ENCODE assay signal across 8 cellular contexts in genomic region chr20:5127859-5128409, GRCh38.
DNase-seq lines count a peak whose midpoint lies in the region; ATAC-seq and TF ChIP-seq lines count a peak whose summit lies in the region.

No MANE protein-coding gene starts in this region.

- no peak for TF ChIP-seq CTCF in nephron progenitor cell (IDR thresholded peaks at IDR 0.05)

- H3K27me3 ChIP-seq in BLaER1: no peaks in the 10 kb centered on the region

- H3K4me3 Mint-ChIP-seq in dendritic cell treated with granulocyte-macrophage colony-stimulating factor and Interleukin-4, amounts not matched to agents 40 ng/mL and 50 ng/mL, for 4 days: peak overlapping the region; percentile 97
- peak overlapping the region; percentile 97 for H3K4me3 Mint-ChIP-seq in nephron progenitor cell

- H3K27me3 Mint-ChIP-seq in dendritic cell treated with granulocyte-macrophage colony-stimulating factor and Interleukin-4, amounts not matched to agents 40 ng/mL and 50 ng/mL, for 4 days: no peaks in the 10 kb centered on the region
- H3K27me3 Mint-ChIP-seq in nephron progenitor cell (ENCODE audit: low read depth, poor library complexity): no peaks in the 10 kb centered on the region

- H3K27ac ChIP-seq in BLaER1 (peak overlapping the region; percentile 91), KOPT-K1 (ENCODE audit: low read depth, low read length, poor library complexity, severe bottlenecking) (peak overlapping the region; percentile 71)

- H3K36me3 Mint-ChIP-seq in dendritic cell treated with granulocyte-macrophage colony-stimulating factor and Interleukin-4, amounts not matched to agents 40 ng/mL and 50 ng/mL, for 4 days (ENCODE audit: low read depth): peaks cover 37% of the 10 kb centered on the region
- peaks cover 5% of the 10 kb centered on the region for H3K36me3 Mint-ChIP-seq in nephron progenitor cell (ENCODE audit: low read depth)

- ATAC-seq in HG02798 (IDR thresholded peaks at IDR 0.05; ENCODE audit: poor library complexity, unreplicated experiment) (no peak), GM18858 (IDR thresholded peaks at IDR 0.05; ENCODE audit: unreplicated experiment) (no peak)

- H3K36me3 ChIP-seq in BLaER1 (0 out of 2 replicates have a peak, but pooled peaks cover 12% of the 10 kb centered on the region), KOPT-K1 (ENCODE audit: insufficient read depth, low read length) (peaks cover 11% of the 10 kb centered on the region)

- intact Hi-C loops in dendritic cell treated with granulocyte-macrophage colony-stimulating factor and Interleukin-4, amounts not matched to agents 40 ng/mL and 50 ng/mL, for 4 days (cut with micrococcal nuclease): loop anchor here (5.0 kb wide), 1 partner anchor 44 kb away; no protein-coding TSS in a partner anchor

- H3K9me3 ChIP-seq in BLaER1 (no peaks in the 10 kb centered on the region), KOPT-K1 (ENCODE audit: insufficient read depth, low read length, poor library complexity, severe bottlenecking) (no peaks in the 10 kb centered on the region)

- peak overlapping the region; percentile 90 for H3K9ac ChIP-seq in BLaER1

- H3K4me3 ChIP-seq in BLaER1: peak overlapping the region; percentile 91

- peaks cover 39% of the 10 kb centered on the region for H3K4me1 Mint-ChIP-seq in dendritic cell treated with granulocyte-macrophage colony-stimulating factor and Interleukin-4, amounts not matched to agents 40 ng/mL and 50 ng/mL, for 4 days (ENCODE audit: low read depth)
- peaks cover 37% of the 10 kb centered on the region for H3K4me1 Mint-ChIP-seq in nephron progenitor cell

- H3K9me3 Mint-ChIP-seq in dendritic cell treated with granulocyte-macrophage colony-stimulating factor and Interleukin-4, amounts not matched to agents 40 ng/mL and 50 ng/mL, for 4 days: no peaks in the 10 kb centered on the region
- H3K9me3 Mint-ChIP-seq in nephron progenitor cell: no peaks in the 10 kb centered on the region

- peaks cover 37% of the 10 kb centered on the region for H3K4me1 ChIP-seq in BLaER1

- DNase-seq in nephron progenitor cell: no peak
- DNase-seq in OCI-M2 (lab: John Stamatoyannopoulos, UW; ENCODE audit: unreplicated experiment): no peak
- no peak for DNase-seq in activated gamma-delta T cell treated with Interleukin-2 at 50 U/mL for 16 hours

- peak overlapping the region; percentile 91 for H3K4me2 ChIP-seq in BLaER1

- H3K27ac Mint-ChIP-seq in dendritic cell treated with granulocyte-macrophage colony-stimulating factor and Interleukin-4, amounts not matched to agents 40 ng/mL and 50 ng/mL, for 4 days: peak overlapping the region; percentile 96
- H3K27ac Mint-ChIP-seq in nephron progenitor cell: peak overlapping the region; percentile 98

- H4K20me1 ChIP-seq in BLaER1: peaks cover 42% of the 10 kb centered on the region
